Comparison of ENCODE assay signal across 31 cellular contexts in genomic region chr2:163548970-163549369, GRCh38.
DNase-seq lines count a peak whose midpoint lies in the region; ATAC-seq, FAIRE-seq and TF ChIP-seq lines count a peak whose summit lies in the region.
"Had no signal": no experiment of that assay in that cellular context is flagged by ENCODE, and none has a peak within 500 bp of the region (broad histone marks: within the 10 kb centered on the region; RNA-seq: fewer than 3 reads in every experiment).

No MANE protein-coding gene starts in this region.

- in situ Hi-C loops in HepG2 (cut with HindIII; ENCODE audit: extremely low pct_ligation_motif_present, low pct_unique_long_range_greater_than_20kb) (no loop called here), K562 (cut with MboI) (no loop called here)

- intact Hi-C loops in HepG2 (cut with micrococcal nuclease; ENCODE audit: unreplicated experiment) (no loop called here), right lobe of liver (cut with DNase I) (no loop called here), K562 (cut with micrococcal nuclease) (no loop called here)

- no peaks in the 10 kb centered on the region for H3K79me2 ChIP-seq in HepG2 (ENCODE audit: insufficient read depth, low read length)
- H3K79me2 ChIP-seq in K562 (ENCODE audit: control insufficient read depth, insufficient read depth, low read length): no peaks in the 10 kb centered on the region

- H3K27me3 ChIP-seq in HepG2 (ENCODE audit: control insufficient read depth in 1 of 2, insufficient read depth in 2 of 2, low read length in 2 of 2) (no peaks in the 10 kb centered on the region), right lobe of liver (no peaks in the 10 kb centered on the region), K562 (ENCODE audit: control insufficient read depth in 2 of 2, insufficient read depth in 2 of 2, low read length in 2 of 2) (no peaks in the 10 kb centered on the region)
- H3K27me3 ChIP-seq: BE2C; BLaER1; BLaER1 treated with 17β-estradiol and CSF1 and Interleukin-3, amounts not matched to agents 10 nM and 100 nM had no signal

- H3K27ac ChIP-seq in HepG2 (ENCODE audit: extremely low read length, insufficient read depth, low read length): no peak overlapping the region
- H3K27ac ChIP-seq in right lobe of liver: no peak overlapping the region
- no peak overlapping the region for H3K27ac ChIP-seq in K562 (ENCODE audit: extremely low read depth, low read depth, low read length)
- H3K27ac ChIP-seq: 22Rv1; A549; BLaER1; BLaER1 treated with 17β-estradiol and CSF1 and Interleukin-3, amounts not matched to agents 10 nM and 100 nM; C4-2B had no signal

- WGBS in HepG2 (ENCODE audit: low lambda C conversion rate): 17% methylated on average over 3 of the region's 3 CpGs
- 78% methylated on average over 3 of the region's 3 CpGs for WGBS in right lobe of liver (ENCODE audit: insufficient coverage, low coverage, low lambda C conversion rate, missing lambda C conversion rate)
- WGBS in K562 (ENCODE audit: insufficient coverage, low coverage, missing lambda C conversion rate): 1% methylated on average over 3 of the region's 3 CpGs

- H2AFZ ChIP-seq in HepG2 (ENCODE audit: low read length) (no peak overlapping the region), K562 (ENCODE audit: low read depth, low read length) (no peak overlapping the region)

- FAIRE-seq in HepG2 (lab: Jason Lieb, UNC) (no peak), K562 (lab: Jason Lieb, UNC) (no peak)
- FAIRE-seq: A204.1, A549, D721Med had no signal

- POLR2A ChIA-PET in HepG2 (lab: Yijun Ruan, JAX): no interaction called here
- POLR2A ChIA-PET in K562 (lab: Yijun Ruan, JAX): no interaction called here

- TF ChIP-seq CTCF in HepG2 (CRISPR knock-in tag; IDR thresholded peaks at IDR 0.05) (no peak), right lobe of liver (IDR thresholded peaks at IDR 0.05) (no peak), K562 (IDR thresholded peaks at IDR 0.05 in 2 of 3, conservative IDR thresholded peaks at IDR 0.05 in 1 of 3; ENCODE audit: insufficient read depth in 2 of 3, low read depth in 1 of 3, low read length in 3 of 3) (no peak)

- H3K9ac ChIP-seq in HepG2 (ENCODE audit: insufficient read depth, low read depth, low read length): no peak overlapping the region
- no peak overlapping the region for H3K9ac ChIP-seq in K562 (ENCODE audit: insufficient read depth in 1 of 2, low read depth in 2 of 2, low read length in 2 of 2)
- H3K9ac ChIP-seq: BLaER1; BLaER1 treated with 17β-estradiol and CSF1 and Interleukin-3, amounts not matched to agents 10 nM and 100 nM had no signal

- no peaks in the 10 kb centered on the region for H3K36me3 ChIP-seq in HepG2 (replicated peaks in 1 of 2; ENCODE audit: control insufficient read depth in 1 of 2, insufficient read depth in 2 of 2, low read length in 2 of 2)
- H3K36me3 ChIP-seq in right lobe of liver: no peaks in the 10 kb centered on the region
- H3K36me3 ChIP-seq in K562 (ENCODE audit: control insufficient read depth, insufficient read depth, low read length): no peaks in the 10 kb centered on the region
- H3K36me3 ChIP-seq: BE2C; BLaER1; BLaER1 treated with 17β-estradiol and CSF1 and Interleukin-3, amounts not matched to agents 10 nM and 100 nM had no signal

- CTCF ChIA-PET in HepG2 (lab: Yijun Ruan, JAX; ENCODE audit: low intra/inter-chr PET ratio, low total read pairs): no interaction called here
- CTCF ChIA-PET in K562 (lab: Yijun Ruan, JAX; ENCODE audit: low intra/inter-chr PET ratio): no interaction called here

- TF ChIP-seq EP300 in HepG2 (IDR thresholded peaks at IDR 0.05; ENCODE audit: low read depth in 2 of 2, low read length in 2 of 2) (no peak), HepG2 (CRISPR knock-in tag; IDR thresholded peaks at IDR 0.05; ENCODE audit: borderline replicate concordance) (no peak), K562 (IDR thresholded peaks at IDR 0.05; ENCODE audit: low read length) (no peak)

- H3K4me2 ChIP-seq in HepG2 (ENCODE audit: low read depth, low read length) (no peak overlapping the region), K562 (ENCODE audit: insufficient read depth, low read length) (no peak overlapping the region)
- H3K4me2 ChIP-seq: A549; BLaER1; BLaER1 treated with 17β-estradiol and CSF1 and Interleukin-3, amounts not matched to agents 10 nM and 100 nM had no signal

- DNase-seq in HepG2 (ENCODE audit: low spot score) (no peak), right lobe of liver (no peak), K562 (ENCODE audit: extremely low read depth in 1 of 4, low spot score in 3 of 4) (no peak)
- DNase-seq: 8988T; ACHN; AML-193; BE2C; C1 segment of cervical spinal cord; Caco-2; Calu3; CD4-positive, alpha-beta memory T cell; CD4-positive, alpha-beta T cell; CD4-positive, CD25-positive, alpha-beta regulatory T cell; CD8-positive, alpha-beta memory T cell; CD8-positive, alpha-beta T cell; COR-L47; DMS 273 treated with DMSO at 0.1 percent for 48 hours; DMS153; DMS53; DMS79; DMS79 treated with DMSO at 0.1 percent for 48 hours; DND-41; EL had no signal

- BruUV-seq in HepG2 (replicated peaks; lab: Mats Ljungman, UMichigan): no TSS peak
- BruUV-seq in K562 (replicated peaks; lab: Mats Ljungman, UMichigan): no TSS peak

- H4K20me1 ChIP-seq in HepG2 (ENCODE audit: insufficient read depth, low read length) (no peaks in the 10 kb centered on the region), K562 (replicated peaks; ENCODE audit: control insufficient read depth, insufficient read depth, low read length) (no peaks in the 10 kb centered on the region)
- H4K20me1 ChIP-seq: BLaER1; BLaER1 treated with 17β-estradiol and CSF1 and Interleukin-3, amounts not matched to agents 10 nM and 100 nM had no signal

- H3K9me3 ChIP-seq in HepG2 (ENCODE audit: low read length) (no peaks in the 10 kb centered on the region), right lobe of liver (no peaks in the 10 kb centered on the region), K562 (replicated peaks; ENCODE audit: control insufficient read depth, insufficient read depth, low read depth, low read length) (no peaks in the 10 kb centered on the region; the same call in 1 of the 2 replicates)
- H3K9me3 ChIP-seq: A549; BE2C; BLaER1; BLaER1 treated with 17β-estradiol and CSF1 and Interleukin-3, amounts not matched to agents 10 nM and 100 nM; Caco-2 had no signal

- H3K4me3 ChIP-seq in HepG2 (replicated peaks in 1 of 3; ENCODE audit: insufficient read depth in 1 of 3, low read depth in 2 of 3, low read length in 3 of 3) (no peak overlapping the region), right lobe of liver (no peak overlapping the region), K562 (no peak overlapping the region)
- H3K4me3 ChIP-seq: A549; BLaER1; BLaER1 treated with 17β-estradiol and CSF1 and Interleukin-3, amounts not matched to agents 10 nM and 100 nM had no signal

- no peaks in the 10 kb centered on the region for H3K4me1 ChIP-seq in HepG2 (ENCODE audit: insufficient read depth, low read length)
- no peaks in the 10 kb centered on the region for H3K4me1 ChIP-seq in right lobe of liver
- no peaks in the 10 kb centered on the region for H3K4me1 ChIP-seq in K562 (replicated peaks in 1 of 2; ENCODE audit: control insufficient read depth in 2 of 2, insufficient read depth in 2 of 2, low read length in 2 of 2)
- H3K4me1 ChIP-seq: A549, BE2C, Caco-2 had no signal

- TF ChIP-seq POLR2A in HepG2 (IDR thresholded peaks at IDR 0.05; ENCODE audit: insufficient read depth in 1 of 2, low read depth in 2 of 2, low read length in 2 of 2) (no peak), right lobe of liver (IDR thresholded peaks at IDR 0.05) (no peak), K562 (conservative IDR thresholded peaks at IDR 0.05) (no peak)

- TF ChIP-seq RAD21 in HepG2 (CRISPR knock-in tag; IDR thresholded peaks at IDR 0.05) (no peak), K562 (CRISPR knock-in tag; conservative IDR thresholded peaks at IDR 0.05 in 1 of 2, IDR thresholded peaks at IDR 0.05 in 1 of 2) (no peak)

- H3K9me1 ChIP-seq in K562 (ENCODE audit: control insufficient read depth, insufficient read depth, low read length): no peaks in the 10 kb centered on the region

- ATAC-seq in HepG2: no peak
- no peak for ATAC-seq in right lobe of liver
- ATAC-seq in K562: no peak
- ATAC-seq in GM18909 (IDR thresholded peaks at IDR 0.05; ENCODE audit: poor library complexity, unreplicated experiment): no peak
- ATAC-seq: A549; CD8-positive, alpha-beta T cell had no signal

TF ChIP-seq in HepG2, 621 proteins besides CTCF, POLR2A, EP300 and RAD21 (continues in another document):
- no peak for TF ChIP-seq PLSCR1 (CRISPR knock-in tag; IDR thresholded peaks at IDR 0.05; ENCODE audit: borderline replicate concordance)

TF ChIP-seq in K562, 482 proteins besides CTCF, POLR2A, EP300 and RAD21:
- TF ChIP-seq SP1 (CRISPR knock-in tag; IDR thresholded peaks at IDR 0.05) (no peak), TFE3 (CRISPR knock-in tag; IDR thresholded peaks at IDR 0.05) (peak; percentile 58)

Comparison
In these comparisons a context has a peak if more than half of its experiments do, and no peak if none do; other contexts are left out.
1. Of the 241 proteins assayed by ChIP-seq in both HepG2 and K562: peak only in HepG2: RAD51; only in K562: TFE3; in both: none; in neither: 238; mixed calls (peak in some experiments, not most) for 1.